ENCODE assay signal across 7 cellular contexts in genomic region chr1:33541966-33542365, GRCh38.
"Had no signal": no experiment of that assay in that cellular context is flagged by ENCODE, and none has a peak within 500 bp of the region (broad histone marks: within the 10 kb centered on the region; RNA-seq: fewer than 3 reads in every experiment).

No MANE protein-coding gene starts in this region.

- H3K4me3 Mint-ChIP-seq: IgD-negative memory B cell had no signal

- DNase-seq: IMR-90, KBM-7, KG1 had no signal

- H3K27ac ChIP-seq: HL-60 had no signal

- H3K27ac Mint-ChIP-seq: IgD-negative memory B cell had no signal

- ATAC-seq: HepG2 had no signal

- FAIRE-seq: HepG2, HTR-8/SVneo had no signal
